21 cellular contexts compared by ENCODE assay signal in the genomic region with DNA sequence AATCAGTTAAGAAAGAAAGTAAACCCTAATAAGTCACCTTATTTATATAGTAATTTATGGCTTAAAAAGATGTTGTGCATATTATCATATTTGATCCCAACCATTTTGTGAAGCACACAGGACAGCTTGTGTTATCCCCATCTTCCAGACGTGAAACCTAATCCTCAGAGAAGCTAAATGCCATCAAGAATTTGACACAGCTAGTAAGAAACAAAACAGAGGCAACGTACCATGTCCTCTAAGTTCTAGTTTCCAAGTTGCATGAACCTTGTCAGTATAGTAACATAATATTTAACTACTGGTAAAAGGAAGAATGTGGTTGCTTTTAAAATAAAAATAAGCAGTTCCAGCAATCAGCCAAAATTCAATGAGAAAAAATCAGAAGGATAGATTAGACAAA. TPM values are rescaled to one million over a fixed set of nuclear protein-coding genes. Genes with fewer than 3 reads are reported as not detected.
"Had no signal": no experiment of that assay in that cellular context is flagged by ENCODE, and none has a peak within 500 bp of the region (broad histone marks: within the 10 kb centered on the region; RNA-seq: fewer than 3 reads in every experiment).

No MANE protein-coding gene starts in this region.

- H3K4me1 Mint-ChIP-seq: naive thymus-derived CD8-positive, alpha-beta T cell; stimulated activated naive B cell treated with anti-CD40 and anti-IgM and Interleukin-4, amounts not matched to agents 10 μg/mL and 1 μg/mL and 100 μg/mL, for 72 hours; stimulated activated naive CD8-positive, alpha-beta T cell treated with anti-CD3 and anti-CD28 coated beads, Interleukin-15, amount 100 ng/mL, for 72 hours had no signal

- H3K27ac Mint-ChIP-seq: naive thymus-derived CD8-positive, alpha-beta T cell; stimulated activated naive B cell treated with anti-CD40 and anti-IgM and Interleukin-4, amounts not matched to agents 10 μg/mL and 1 μg/mL and 100 μg/mL, for 72 hours; stimulated activated naive CD8-positive, alpha-beta T cell treated with anti-CD3 and anti-CD28 coated beads, Interleukin-15, amount 100 ng/mL, for 72 hours had no signal

- FAIRE-seq: endometrium, frontal cortex had no signal

- H3K27me3 Mint-ChIP-seq: naive thymus-derived CD8-positive, alpha-beta T cell; stimulated activated naive B cell treated with anti-CD40 and anti-IgM and Interleukin-4, amounts not matched to agents 10 μg/mL and 1 μg/mL and 100 μg/mL, for 72 hours; stimulated activated naive CD8-positive, alpha-beta T cell treated with anti-CD3 and anti-CD28 coated beads, Interleukin-15, amount 100 ng/mL, for 72 hours had no signal

- DNase-seq: cerebellar nuclear complex; effector memory CD4-positive, alpha-beta T cell; heart left ventricle; hippocampal formation; left colon; mammary epithelial cell; mucosa of descending colon; naive thymus-derived CD8-positive, alpha-beta T cell; psoas muscle; sigmoid colon; stimulated activated CD4-positive, alpha-beta T cell treated with anti-CD3 and anti-CD28 coated beads, Interleukin-2, amount 100 ng/mL, for 24 hours; stimulated activated CD4-positive, alpha-beta T cell treated with anti-CD3 and anti-CD28 coated beads, Interleukin-4, amount 100 ng/mL, for 4 hours; stimulated activated naive B cell treated with anti-CD40 and anti-IgM and Interleukin-4, amounts not matched to agents 10 μg/mL and 1 μg/mL and 100 μg/mL, for 72 hours; stimulated activated naive CD8-positive, alpha-beta T cell treated with anti-CD3 and anti-CD28 coated beads, Interleukin-15, amount 100 ng/mL, for 72 hours; transverse colon had no signal

- H3K4me3 Mint-ChIP-seq: naive thymus-derived CD8-positive, alpha-beta T cell; stimulated activated naive B cell treated with anti-CD40 and anti-IgM and Interleukin-4, amounts not matched to agents 10 μg/mL and 1 μg/mL and 100 μg/mL, for 72 hours; stimulated activated naive CD8-positive, alpha-beta T cell treated with anti-CD3 and anti-CD28 coated beads, Interleukin-15, amount 100 ng/mL, for 72 hours had no signal

- H3K36me3 Mint-ChIP-seq: naive thymus-derived CD8-positive, alpha-beta T cell; stimulated activated naive B cell treated with anti-CD40 and anti-IgM and Interleukin-4, amounts not matched to agents 10 μg/mL and 1 μg/mL and 100 μg/mL, for 72 hours had no signal

- H3K27ac ChIP-seq: coronary artery, heart left ventricle, parathyroid adenoma, psoas muscle, sigmoid colon, skin epidermis, thoracic aorta, transverse colon had no signal

RNA-seq across cellular contexts. Expression of a gene that starts 41.5 kb away (rescaled TPM):
- total RNA-seq: naive thymus-derived CD8-positive, alpha-beta T cell had no signal
- polyA plus RNA-seq: naive thymus-derived CD8-positive, alpha-beta T cell had no signal
